ENCODE assay signal across 1 cellular context in genomic region chr3:13159890-13160289, GRCh38.
TF ChIP-seq lines count a peak whose summit lies in the region.

No MANE protein-coding gene starts in this region.

TF ChIP-seq in H1, 55 proteins besides CTCF, POLR2A, EP300 and RAD21:
- TF ChIP-seq BCL11A (IDR thresholded peaks at IDR 0.05; ENCODE audit: low read depth in 2 of 2, low read length in 2 of 2), result no peak
- TF ChIP-seq KDM4A (IDR thresholded peaks at IDR 0.05; ENCODE audit: low read depth, low read length, severe bottlenecking), result no peak
- no peak for TF ChIP-seq CBX5 (IDR thresholded peaks at IDR 0.05; ENCODE audit: low read depth, low read length)
- no peak for TF ChIP-seq FOSL1 (IDR thresholded peaks at IDR 0.05; ENCODE audit: insufficient read depth, low read depth, low read length)
- TF ChIP-seq SP2 (IDR thresholded peaks at IDR 0.05; ENCODE audit: low read length), result no peak
- TF ChIP-seq YY1 (IDR thresholded peaks at IDR 0.05; ENCODE audit: low read depth, low read length), result no peak
- no peak for TF ChIP-seq RBBP5 (IDR thresholded peaks at IDR 0.05; ENCODE audit: borderline replicate concordance, low read depth, low read length)
- no peak for TF ChIP-seq SIN3A (conservative IDR thresholded peaks at IDR 0.05 in 1 of 2, IDR thresholded peaks at IDR 0.05 in 1 of 2; ENCODE audit: low read depth in 1 of 2, low read length in 2 of 2)
- no peak for TF ChIP-seq SAP30 (IDR thresholded peaks at IDR 0.05; ENCODE audit: insufficient read depth, insufficient replicate concordance, low read length)
- TF ChIP-seq CTBP2 (IDR thresholded peaks at IDR 0.05; ENCODE audit: borderline replicate concordance, insufficient read depth, insufficient read length, low read length), result no peak
- TF ChIP-seq KDM5A (IDR thresholded peaks at IDR 0.05; ENCODE audit: low read length), result no peak
- no peak for TF ChIP-seq RNF2 (IDR thresholded peaks at IDR 0.05; ENCODE audit: borderline replicate concordance, low read depth, low read length, missing control alignments, poor library complexity, severe bottlenecking)
TF ChIP-seq in H1: peak in this region for 0.
